8 cellular contexts compared by ENCODE assay signal in the genomic region with DNA sequence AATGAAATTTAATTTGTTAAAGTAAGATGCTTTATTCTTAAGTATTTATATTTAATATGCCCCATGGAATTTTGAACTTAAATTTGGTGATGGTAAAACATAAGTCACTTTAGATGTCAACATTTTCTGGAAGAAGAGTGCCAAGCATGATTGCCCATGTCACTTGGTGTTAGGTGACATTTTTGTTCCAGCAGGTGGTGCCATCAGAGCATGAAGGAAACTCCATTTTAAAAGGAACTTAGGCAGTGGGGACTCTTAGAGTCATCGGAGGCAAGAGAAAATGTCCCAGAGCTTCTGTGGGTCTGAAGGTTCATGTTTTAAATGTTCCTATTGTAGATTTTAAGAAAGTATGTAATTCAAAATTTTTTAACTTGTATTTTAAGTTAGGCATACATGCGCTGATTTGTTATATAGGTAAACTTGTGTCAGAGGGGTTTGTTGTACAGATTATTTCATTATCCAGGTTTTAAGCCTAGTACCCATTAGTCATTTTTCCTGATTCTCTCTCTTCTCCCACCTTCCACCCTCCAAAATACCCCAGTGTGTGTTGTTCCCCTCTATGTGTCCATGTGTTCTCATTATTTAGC.
DNase-seq lines count a peak whose midpoint lies in the region; ATAC-seq and TF ChIP-seq lines count a peak whose summit lies in the region.

No MANE protein-coding gene starts in this region.

- no peak for TF ChIP-seq EP300 in stomach (IDR thresholded peaks at IDR 0.05)

- H3K4me3 ChIP-seq in colonic mucosa (no peak overlapping the region), stomach (no peak overlapping the region)

- no peaks in the 10 kb centered on the region for H3K4me1 Mint-ChIP-seq in activated CD4-positive, alpha-beta T cell treated with anti-CD3 and anti-CD28 coated beads for 36 hours
- no peaks in the 10 kb centered on the region for H3K4me1 Mint-ChIP-seq in nephron progenitor cell

- no peaks in the 10 kb centered on the region for H3K36me3 Mint-ChIP-seq in activated CD4-positive, alpha-beta T cell treated with anti-CD3 and anti-CD28 coated beads for 36 hours (ENCODE audit: low read depth)
- H3K36me3 Mint-ChIP-seq in nephron progenitor cell (ENCODE audit: low read depth) = no peaks in the 10 kb centered on the region

- POLR2A ChIA-PET in activated CD4-positive, alpha-beta T cell treated with anti-CD3 and anti-CD28 coated beads for 36 hours (lab: Charles Lee) = no interaction called here

- no peaks in the 10 kb centered on the region for H3K27me3 Mint-ChIP-seq in activated CD4-positive, alpha-beta T cell treated with anti-CD3 and anti-CD28 coated beads for 36 hours
- H3K27me3 Mint-ChIP-seq in nephron progenitor cell (ENCODE audit: low read depth, poor library complexity) = no peaks in the 10 kb centered on the region

- intact Hi-C loops in activated CD4-positive, alpha-beta T cell treated with anti-CD3 and anti-CD28 coated beads for 36 hours (cut with DNase I, micrococcal nuclease) = loop anchor here in 1 of 2 experiments (2.0 kb wide), 1 partner anchor 454 kb away; no protein-coding TSS in a partner anchor
- intact Hi-C loops in colonic mucosa (cut with DNase I) = loop anchor here (10.0 kb wide), 1 partner anchor 458 kb away; no protein-coding TSS in a partner anchor
- intact Hi-C loops in stomach (cut with DNase I; ENCODE audit: low total_unique reads) = loop anchor here (10.0 kb wide), 1 partner anchor 448 kb away; no protein-coding TSS in a partner anchor

- DNase-seq in activated CD4-positive, alpha-beta T cell treated with anti-CD3 and anti-CD28 coated beads for 36 hours = peak; percentile 9
- no peak for DNase-seq in activated CD4-positive, alpha-beta T cell treated with anti-CD3 and anti-CD28 coated beads, Interleukin-2, amount 50 U/mL, for 4 hours
- DNase-seq in NCI-H345 (lab: John Stamatoyannopoulos, UW) (peak; percentile 75), colonic mucosa (no peak), nephron progenitor cell (peak; percentile 13), stomach (no peak)

- no peaks in the 10 kb centered on the region for H3K9me3 ChIP-seq in colonic mucosa
- peaks cover 0 to 11% (median 3%) of the 10 kb centered on the region in 4 donors for H3K9me3 ChIP-seq in stomach

- H3K27me3 ChIP-seq in colonic mucosa (no peaks in the 10 kb centered on the region), stomach (no peaks in the 10 kb centered on the region)

- TF ChIP-seq CTCF in colonic mucosa (IDR thresholded peaks at IDR 0.05) (peak; percentile 40), nephron progenitor cell (IDR thresholded peaks at IDR 0.05) (peak; percentile 37), stomach (IDR thresholded peaks at IDR 0.05) (peak in 3 of 7 experiments; percentile 16 to 37 (median 30))

- CTCF ChIA-PET in activated CD4-positive, alpha-beta T cell treated with anti-CD3 and anti-CD28 coated beads for 36 hours (lab: Charles Lee) = no interaction called here

- WGBS in stomach, 5 donors = 39 to 72% (median 41%) methylated on average over 2 of the region's 2 CpGs

- H3K4me1 ChIP-seq in colonic mucosa (no peaks in the 10 kb centered on the region), stomach (no peaks in the 10 kb centered on the region)

- no peak overlapping the region for H3K9ac ChIP-seq in colonic mucosa (ENCODE audit: low read depth in 2 of 2, low read length in 2 of 2)

- no peak for ATAC-seq in activated CD4-positive, alpha-beta T cell treated with anti-CD3 and anti-CD28 coated beads for 36 hours
- no peak for ATAC-seq in HG03457 (IDR thresholded peaks at IDR 0.05; ENCODE audit: unreplicated experiment)
- ATAC-seq in HG03571 (IDR thresholded peaks at IDR 0.05; ENCODE audit: unreplicated experiment) = no peak

- H3K36me3 ChIP-seq in colonic mucosa (no peaks in the 10 kb centered on the region), stomach (no peaks in the 10 kb centered on the region)

- H3K4me3 Mint-ChIP-seq in activated CD4-positive, alpha-beta T cell treated with anti-CD3 and anti-CD28 coated beads for 36 hours = no peak overlapping the region
- no peak overlapping the region for H3K4me3 Mint-ChIP-seq in nephron progenitor cell

- H3K27ac Mint-ChIP-seq in activated CD4-positive, alpha-beta T cell treated with anti-CD3 and anti-CD28 coated beads for 36 hours = no peak overlapping the region
- no peak overlapping the region for H3K27ac Mint-ChIP-seq in nephron progenitor cell

- TF ChIP-seq POLR2A in stomach (IDR thresholded peaks at IDR 0.05) = no peak

- no peak overlapping the region for H3K27ac ChIP-seq in colonic mucosa
- no peak overlapping the region for H3K27ac ChIP-seq in stomach

- H3K9me3 Mint-ChIP-seq in activated CD4-positive, alpha-beta T cell treated with anti-CD3 and anti-CD28 coated beads for 36 hours (ENCODE audit: low read depth) = peaks cover 26% of the 10 kb centered on the region
- peaks cover 11% of the 10 kb centered on the region for H3K9me3 Mint-ChIP-seq in nephron progenitor cell

Comparison
In these comparisons a context has a peak if more than half of its experiments do, and no peak if none do; other contexts are left out.
1. DNase-seq: peak in activated CD4-positive, alpha-beta T cell treated with anti-CD3 and anti-CD28 coated beads for 36 hours (single experiment), NCI-H345 (single experiment) and nephron progenitor cell (single experiment); none in activated CD4-positive, alpha-beta T cell treated with anti-CD3 and anti-CD28 coated beads, Interleukin-2, amount 50 U/mL, for 4 hours (0 of 2), colonic mucosa (single experiment) and stomach (single experiment).